Comparison of ENCODE assay signal across 1 cellular context in genomic region chr22:17303840-17304779, GRCh38.
TF ChIP-seq lines count a peak whose summit lies in the region.

No MANE protein-coding gene starts in this region.

TF ChIP-seq in GM23338, 12 proteins besides CTCF, POLR2A, EP300 and RAD21 (continued from another document):
- TF ChIP-seq ZNF462 (CRISPR knock-in tag; IDR thresholded peaks at IDR 0.05), result no peak
- no peak for TF ChIP-seq NANOG (IDR thresholded peaks at IDR 0.05; ENCODE audit: borderline replicate concordance)
- TF ChIP-seq STAT1 (IDR thresholded peaks at IDR 0.05; ENCODE audit: unreplicated experiment), result no peak
- no peak for TF ChIP-seq CREB1 (CRISPR knock-in tag; IDR thresholded peaks at IDR 0.05; ENCODE audit: low read depth)
- TF ChIP-seq EZH2phosphoT487 (IDR thresholded peaks at IDR 0.05; ENCODE audit: unreplicated experiment), result no peak
- TF ChIP-seq ETS1 (IDR thresholded peaks at IDR 0.05), result no peak
- TF ChIP-seq JUNB (IDR thresholded peaks at IDR 0.05; ENCODE audit: unreplicated experiment), result no peak
- no peak for TF ChIP-seq POLR2AphosphoS5 (IDR thresholded peaks at IDR 0.05; ENCODE audit: low read depth)
- TF ChIP-seq REST (IDR thresholded peaks at IDR 0.05; ENCODE audit: unreplicated experiment), result no peak
- TF ChIP-seq ZNF114 (CRISPR knock-in tag; IDR thresholded peaks at IDR 0.05), result no peak
TF ChIP-seq in GM23338: peak in this region for 0.
